In genomic region chr3:86785381-86785780, GRCh38 we compare ENCODE assay signal across 11 cellular contexts.
DNase-seq lines count a peak whose midpoint lies in the region; TF ChIP-seq lines count a peak whose summit lies in the region.
"Had no signal": no experiment of that assay in that cellular context is flagged by ENCODE, and none has a peak within 500 bp of the region (broad histone marks: within the 10 kb centered on the region; RNA-seq: fewer than 3 reads in every experiment).

No MANE protein-coding gene starts in this region.

- DNase-seq in AG09319 (ENCODE audit: extremely low read depth, low read depth), result no peak
- DNase-seq in cardiac fibroblast (ENCODE audit: low read depth in 2 of 2), result peak; percentile 66 to 71
- DNase-seq in myocyte (ENCODE audit: low read depth), result peak; percentile 53
- no peak for DNase-seq in HuH-7 (ENCODE audit: low spot score)
- no peak for DNase-seq in Ammon's horn (ENCODE audit: low spot score)
- DNase-seq in foreskin melanocyte, result no peak
- no peak for DNase-seq in ovary
- DNase-seq: activated T-cell treated with anti-CD3 and anti-CD28 coated beads, Interleukin-2, amount 50 U/mL, for 4 hours; effector memory CD8-positive, alpha-beta T cell; stimulated activated naive B cell treated with anti-CD40 and anti-IgM and Interleukin-4, amounts not matched to agents 10 μg/mL and 1 μg/mL and 100 μg/mL, for 72 hours had no signal

- TF ChIP-seq CTCF in AG09319 (IDR thresholded peaks at IDR 0.05; ENCODE audit: low read depth, low read length) (peak; percentile 60), LNCAP (IDR thresholded peaks at IDR 0.05) (peak; percentile 42), cardiac fibroblast (IDR thresholded peaks at IDR 0.05; ENCODE audit: low read depth, low read length) (peak; percentile 41), ovary (IDR thresholded peaks at IDR 0.05) (no peak)

- no peaks in the 10 kb centered on the region for H3K9me3 ChIP-seq in ovary

- no peak for TF ChIP-seq POLR2A in ovary (IDR thresholded peaks at IDR 0.05)

- H3K27me3 ChIP-seq in ovary, result no peaks in the 10 kb centered on the region

- H3K36me3 ChIP-seq in ovary, result no peaks in the 10 kb centered on the region

- intact Hi-C loops in ovary (cut with DNase I), result no loop called here

- WGBS in ovary, 3 donors, result 10 to 12% (median 12%) methylated on average over 1 of the region's 1 CpG

- H3K4me1 ChIP-seq in ovary (ENCODE audit: insufficient read depth), result peaks cover 3% of the 10 kb centered on the region

- no peak for TF ChIP-seq EP300 in ovary (IDR thresholded peaks at IDR 0.05)

- no peak overlapping the region for H3K27ac ChIP-seq in ovary

- H3K4me3 ChIP-seq in cardiac fibroblast (replicated peaks in 1 of 2; ENCODE audit: low read depth in 2 of 2, low read length in 2 of 2) (no peak overlapping the region), ovary (no peak overlapping the region)

Comparison
In these comparisons a context has a peak if more than half of its experiments do, and no peak if none do; other contexts are left out.
1. DNase-seq: peak in cardiac fibroblast (2 of 2) and myocyte (single experiment); none in AG09319 (single experiment), HuH-7 (single experiment), Ammon's horn (single experiment), foreskin melanocyte (single experiment) and ovary (0 of 5).
2. CTCF ChIP-seq: peak in AG09319 (single experiment), LNCAP (single experiment) and cardiac fibroblast (single experiment); none in ovary (0 of 3).